In the genomic region with DNA sequence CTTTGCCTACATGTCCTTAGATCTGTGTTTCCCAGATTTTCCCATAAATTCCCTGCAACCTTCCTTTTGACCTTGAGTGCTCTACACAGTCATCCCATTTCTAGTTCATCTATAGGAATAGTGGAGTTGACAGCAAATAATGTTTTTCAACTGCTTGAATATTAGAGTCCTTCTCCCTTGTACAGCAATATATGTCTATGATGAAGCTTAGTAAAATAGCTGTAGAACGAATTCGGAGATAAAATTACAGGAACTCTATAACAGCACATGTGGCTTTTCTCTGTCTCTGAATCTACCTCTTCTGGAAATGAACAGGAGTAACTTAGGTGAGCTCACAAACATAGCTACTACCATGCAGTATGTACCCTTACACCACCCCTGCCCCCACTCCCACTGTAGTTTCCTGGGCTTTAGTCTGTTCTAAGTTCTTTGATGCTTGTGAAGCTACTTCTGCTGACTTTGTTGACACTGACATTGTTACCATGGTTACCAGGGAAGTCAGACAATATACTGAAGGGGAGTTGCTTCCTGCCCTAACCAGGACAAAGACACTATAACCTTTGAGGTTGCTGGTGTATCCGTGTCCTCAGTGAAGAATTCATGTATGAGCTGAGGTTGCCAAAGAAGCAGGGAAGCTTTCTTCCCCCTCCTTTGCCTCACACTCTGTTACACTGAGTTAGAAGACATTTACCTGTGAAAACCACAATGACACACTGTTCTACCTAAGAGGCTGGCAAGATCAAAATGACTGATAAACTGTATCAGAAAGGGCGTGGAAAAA, we compare ENCODE assay signal across 9 cellular contexts. TPM values are rescaled to one million over a fixed set of nuclear protein-coding genes. Genes with fewer than 3 reads are reported as not detected.
DNase-seq lines count a peak whose midpoint lies in the region; ATAC-seq and TF ChIP-seq lines count a peak whose summit lies in the region.
"Had no signal": no experiment of that assay in that cellular context is flagged by ENCODE, and none has a peak within 500 bp of the region (broad histone marks: within the 10 kb centered on the region; RNA-seq: fewer than 3 reads in every experiment).

No MANE protein-coding gene starts in this region.

- WGBS in lung, 2 donors: 55 to 56% methylated on average over 4 of the region's 4 CpGs

- BruUV-seq in OCI-LY7 (replicated peaks; lab: Mats Ljungman, UMichigan): no TSS peak

- ATAC-seq in lung (ENCODE audit: insufficient read depth, low FRiP score) (peak; percentile 34), HG03521 (IDR thresholded peaks at IDR 0.05; ENCODE audit: unreplicated experiment) (no peak)

- H3K27me3 Mint-ChIP-seq in activated naive CD4-positive, alpha-beta T cell treated with anti-CD3 and anti-CD28 coated beads for 36 hours (ENCODE audit: low read depth): no peaks in the 10 kb centered on the region

- peaks cover 4% of the 10 kb centered on the region for H3K9me3 Mint-ChIP-seq in activated naive CD4-positive, alpha-beta T cell treated with anti-CD3 and anti-CD28 coated beads for 36 hours

- no peaks in the 10 kb centered on the region for H3K36me3 Mint-ChIP-seq in activated naive CD4-positive, alpha-beta T cell treated with anti-CD3 and anti-CD28 coated beads for 36 hours (ENCODE audit: low read depth)

- intact Hi-C loops in OCI-LY7 (cut with micrococcal nuclease; ENCODE audit: unreplicated experiment): no loop called here
- intact Hi-C loops in activated naive CD4-positive, alpha-beta T cell treated with anti-CD3 and anti-CD28 coated beads for 36 hours (cut with micrococcal nuclease): loop anchor here (1.0 to 2.0 kb wide), 8 partner anchors 23 to 588 kb away; a partner anchor contains a TSS
- intact Hi-C loops in ascending aorta (cut with DNase I): no loop called here

- H3K27ac ChIP-seq in OCI-LY7 (ENCODE audit: low read depth, low read length, poor library complexity, severe bottlenecking): no peak overlapping the region
- H3K27ac ChIP-seq in lung (ENCODE audit: low read depth in 1 of 2, low read length in 1 of 2): no peak overlapping the region
- H3K27ac ChIP-seq in ascending aorta: no peak overlapping the region
- H3K27ac ChIP-seq: uterus had no signal

- H3K4me3 Mint-ChIP-seq in activated naive CD4-positive, alpha-beta T cell treated with anti-CD3 and anti-CD28 coated beads for 36 hours: no peak overlapping the region

- peak overlapping the region; percentile 72 for H3K27ac Mint-ChIP-seq in activated naive CD4-positive, alpha-beta T cell treated with anti-CD3 and anti-CD28 coated beads for 36 hours

- no peak for TF ChIP-seq CTCF in OCI-LY7 (conservative IDR thresholded peaks at IDR 0.05; ENCODE audit: low read length)
- TF ChIP-seq CTCF in lung (IDR thresholded peaks at IDR 0.05; ENCODE audit: control extremely low read depth, extremely low read depth): no peak
- no peak for TF ChIP-seq CTCF in ascending aorta (IDR thresholded peaks at IDR 0.05)

- peak overlapping the region; percentile 42 for H3K4me2 ChIP-seq in OCI-LY7 (ENCODE audit: low read length)

- H2AFZ ChIP-seq in OCI-LY7 (ENCODE audit: low read length): peak overlapping the region; percentile 57

- H3K27me3 ChIP-seq in lung (ENCODE audit: control insufficient read depth, insufficient read depth) (no peaks in the 10 kb centered on the region), ascending aorta (no peaks in the 10 kb centered on the region)
- H3K27me3 ChIP-seq: uterus had no signal

- H3K4me3 ChIP-seq in OCI-LY7 (ENCODE audit: low read depth, low read length, poor library complexity, severe bottlenecking) (no peak overlapping the region), lung (no peak overlapping the region), ascending aorta (no peak overlapping the region)
- H3K4me3 ChIP-seq: uterus had no signal

- DNase-seq in ELR (ENCODE audit: low read depth) (peak; percentile 23), OCI-LY7 (ENCODE audit: low spot score) (peak; percentile 81), lung (ENCODE audit: low spot score) (no peak), NCI-H524 treated with DMSO at 0.1 percent for 48 hours (lab: John Stamatoyannopoulos, UW) (no peak), NOMO-1 treated with dmso at 0.1 percent for 144 hours (lab: John Stamatoyannopoulos, UW; ENCODE audit: unreplicated experiment) (no peak), ascending aorta (ENCODE audit: low spot score in 2 of 2) (no peak)
- peak; percentile 75 for DNase-seq in activated naive CD4-positive, alpha-beta T cell treated with anti-CD3 and anti-CD28 coated beads for 36 hours

- H4K20me1 ChIP-seq in OCI-LY7 (ENCODE audit: insufficient read depth, low read length): no peaks in the 10 kb centered on the region

- H3K9me2 ChIP-seq in OCI-LY7 (ENCODE audit: insufficient read depth, low read length): no peaks in the 10 kb centered on the region

- POLR2A ChIA-PET in OCI-LY7 (lab: Charles Lee): interaction anchor here (0.7 to 1.3 kb wide), 5 partner anchors 9 to 1937 kb away, joined by 3 to 9 read pairs (median 4); no protein-coding TSS in a partner anchor

- H3K4me1 ChIP-seq in OCI-LY7 (ENCODE audit: insufficient read depth, low read length, poor library complexity, severe bottlenecking): peaks cover 25% of the 10 kb centered on the region
- peaks cover 2% of the 10 kb centered on the region in 2 donors for H3K4me1 ChIP-seq in lung (ENCODE audit: control insufficient read depth in 2 of 2, insufficient read depth in 2 of 2, low read length in 2 of 2)
- no peaks in the 10 kb centered on the region for H3K4me1 ChIP-seq in ascending aorta
- H3K4me1 ChIP-seq: uterus had no signal

- CTCF ChIA-PET in OCI-LY7 (lab: Charles Lee; ENCODE audit: unreplicated experiment): no interaction called here
- CTCF ChIA-PET in activated naive CD4-positive, alpha-beta T cell treated with anti-CD3 and anti-CD28 coated beads for 36 hours (lab: Charles Lee): interaction anchor here (0.7 to 1.0 kb wide), 5 partner anchors 10 to 205 kb away, joined by 3 to 4 read pairs (median 3); no protein-coding TSS in a partner anchor

- peaks cover 28% of the 10 kb centered on the region for H3K4me1 Mint-ChIP-seq in activated naive CD4-positive, alpha-beta T cell treated with anti-CD3 and anti-CD28 coated beads for 36 hours (ENCODE audit: low read depth)

- H3K9me3 ChIP-seq in OCI-LY7 (ENCODE audit: low read length) (no peaks in the 10 kb centered on the region), lung (ENCODE audit: control insufficient read depth in 2 of 2, insufficient read depth in 1 of 2, low read length in 1 of 2) (no peaks in the 10 kb centered on the region), ascending aorta (no peaks in the 10 kb centered on the region)
- H3K9me3 ChIP-seq: uterus had no signal

- H3K79me2 ChIP-seq in OCI-LY7 (ENCODE audit: insufficient read depth, low read depth, low read length): no peaks in the 10 kb centered on the region

- no peaks in the 10 kb centered on the region for H3K36me3 ChIP-seq in OCI-LY7 (ENCODE audit: insufficient read depth, low read length)
- no peaks in the 10 kb centered on the region for H3K36me3 ChIP-seq in lung (ENCODE audit: control insufficient read depth in 2 of 2, insufficient read depth in 2 of 2, low read length in 2 of 2)
- H3K36me3 ChIP-seq in ascending aorta: no peaks in the 10 kb centered on the region
- H3K36me3 ChIP-seq: uterus had no signal

RNA-seq across cellular contexts. Expression of a gene that starts 35.8 kb away (rescaled TPM):
- total RNA-seq in OCI-LY7 (2014; rRNA removed; shearing (Covaris generic)): 19.4 and 29.6 TPM in 2 replicates
- total RNA-seq in OCI-LY7 (2022) (31.2 and 31.5 TPM in 2 replicates), lung (1 to 10 TPM; 5.0 to 5.7 TPM), ascending aorta (not detected)
- 10 to 100 TPM; 10.1 TPM for total RNA-seq in activated naive CD4-positive, alpha-beta T cell treated with anti-CD3 and anti-CD28 coated beads for 36 hours
- polyA plus RNA-seq in lung: 1 to 10 TPM; 6.4 to 6.8 TPM

Comparison
In these comparisons a context has a peak if more than half of its experiments do, and no peak if none do; other contexts are left out.
1. DNase-seq: peak in ELR (single experiment), OCI-LY7 (single experiment) and activated naive CD4-positive, alpha-beta T cell treated with anti-CD3 and anti-CD28 coated beads for 36 hours (single experiment); none in lung (single experiment), NCI-H524 treated with DMSO at 0.1 percent for 48 hours (single experiment), NOMO-1 treated with dmso at 0.1 percent for 144 hours (single experiment) and ascending aorta (0 of 2).